In genomic region chr10:31709028-31709427, GRCh38 we compare ENCODE assay signal across 10 cellular contexts.
DNase-seq lines count a peak whose midpoint lies in the region; ATAC-seq, FAIRE-seq and TF ChIP-seq lines count a peak whose summit lies in the region.
"Had no signal": no experiment of that assay in that cellular context is flagged by ENCODE, and none has a peak within 500 bp of the region (broad histone marks: within the 10 kb centered on the region; RNA-seq: fewer than 3 reads in every experiment).

No MANE protein-coding gene starts in this region.

- H3K4me1 Mint-ChIP-seq in activated CD8-positive, alpha-beta T cell treated with anti-CD3 and anti-CD28 coated beads for 36 hours (ENCODE audit: low read depth): peaks cover 19% of the 10 kb centered on the region
- peaks cover 24% of the 10 kb centered on the region for H3K4me1 Mint-ChIP-seq in activated CD8-positive, alpha-beta T cell treated with anti-CD3 and anti-CD28 coated beads, Interleukin-2, amount 10 ng/mL, durations not matched to agents 7 days and 5 days (ENCODE audit: low read depth)
- H3K4me1 Mint-ChIP-seq in stimulated activated effector memory CD8-positive, alpha-beta T cell treated with anti-CD3 and anti-CD28 coated beads, Interleukin-12 subunit alpha, Interleukin-12 subunit beta, amount 100 ng/mL, for 72 hours: peaks cover 36% of the 10 kb centered on the region

- no peak for FAIRE-seq in HepG2 (lab: Jason Lieb, UNC)

- TF ChIP-seq EP300 in HepG2 (IDR thresholded peaks at IDR 0.05; ENCODE audit: low read depth in 2 of 2, low read length in 2 of 2) (no peak), HepG2 (CRISPR knock-in tag; IDR thresholded peaks at IDR 0.05; ENCODE audit: borderline replicate concordance) (no peak)

- peaks cover 5% of the 10 kb centered on the region for H3K36me3 Mint-ChIP-seq in activated CD8-positive, alpha-beta T cell treated with anti-CD3 and anti-CD28 coated beads for 36 hours (ENCODE audit: low read depth)
- H3K36me3 Mint-ChIP-seq in activated CD8-positive, alpha-beta T cell treated with anti-CD3 and anti-CD28 coated beads, Interleukin-2, amount 10 ng/mL, durations not matched to agents 7 days and 5 days (ENCODE audit: low read depth): peaks cover 4% of the 10 kb centered on the region
- H3K36me3 Mint-ChIP-seq in stimulated activated effector memory CD8-positive, alpha-beta T cell treated with anti-CD3 and anti-CD28 coated beads, Interleukin-12 subunit alpha, Interleukin-12 subunit beta, amount 100 ng/mL, for 72 hours: no peaks in the 10 kb centered on the region

- TF ChIP-seq RAD21 in HepG2 (CRISPR knock-in tag; IDR thresholded peaks at IDR 0.05): no peak

- POLR2A ChIA-PET in activated CD8-positive, alpha-beta T cell treated with anti-CD3 and anti-CD28 coated beads for 36 hours (lab: Charles Lee): no interaction called here
- POLR2A ChIA-PET in activated CD8-positive, alpha-beta T cell treated with anti-CD3 and anti-CD28 coated beads, Interleukin-2, amount 10 ng/mL, durations not matched to agents 7 days and 5 days (lab: Charles Lee): no interaction called here
- POLR2A ChIA-PET in HepG2 (lab: Yijun Ruan, JAX): no interaction called here

- H3K9ac ChIP-seq in HepG2 (ENCODE audit: insufficient read depth, low read depth, low read length): no peak overlapping the region

- no peak for DNase-seq in activated CD8-positive, alpha-beta T cell treated with anti-CD3 and anti-CD28 coated beads for 36 hours
- DNase-seq in activated CD8-positive, alpha-beta T cell treated with anti-CD3 and anti-CD28 coated beads, Interleukin-2, amount 10 ng/mL, durations not matched to agents 7 days and 5 days: no peak
- DNase-seq in adrenal gland (no peak), HepG2 (ENCODE audit: low spot score) (no peak), substantia nigra (lab: John Stamatoyannopoulos, UW) (no peak), nucleus accumbens (lab: John Stamatoyannopoulos, UW) (no peak), activated gamma-delta T cell (lab: John Stamatoyannopoulos, UW) (no peak)
- DNase-seq in stimulated activated effector memory CD8-positive, alpha-beta T cell treated with anti-CD3 and anti-CD28 coated beads, Interleukin-12 subunit alpha, Interleukin-12 subunit beta, amount 100 ng/mL, for 72 hours (ENCODE audit: low spot score in 2 of 2): no peak
- DNase-seq: activated CD4-positive, alpha-beta T cell treated with anti-CD3 and anti-CD28 coated beads for 1 hour had no signal

- H3K9me3 ChIP-seq in adrenal gland (replicated peaks in 1 of 3) (peaks cover 0 to 14% (median 0%) of the 10 kb centered on the region in 3 donors), HepG2 (ENCODE audit: low read length) (peaks cover 6% of the 10 kb centered on the region; the same call in 1 of the 2 replicates)

- no peaks in the 10 kb centered on the region for H4K20me1 ChIP-seq in HepG2 (ENCODE audit: insufficient read depth, low read length)

- H3K4me3 ChIP-seq in adrenal gland: no peak overlapping the region
- H3K4me3 ChIP-seq in HepG2 (replicated peaks in 1 of 3; ENCODE audit: insufficient read depth in 1 of 3, low read depth in 2 of 3, low read length in 3 of 3): no peak overlapping the region

- no peaks in the 10 kb centered on the region for H3K79me2 ChIP-seq in HepG2 (ENCODE audit: insufficient read depth, low read length)

- TF ChIP-seq CTCF in activated CD8-positive, alpha-beta T cell treated with anti-CD3 and anti-CD28 coated beads for 36 hours (IDR thresholded peaks at IDR 0.05): no peak
- TF ChIP-seq CTCF in adrenal gland (IDR thresholded peaks at IDR 0.05): peak in 5 of 6 experiments; percentile 6 to 44 (median 42)
- no peak for TF ChIP-seq CTCF in HepG2 (CRISPR knock-in tag; IDR thresholded peaks at IDR 0.05)

- peaks cover 13 to 38% of the 10 kb centered on the region in 2 donors for H3K4me1 ChIP-seq in adrenal gland (replicated peaks in 1 of 2)
- peaks cover 9% of the 10 kb centered on the region; the same call in 1 of the 2 replicates for H3K4me1 ChIP-seq in HepG2 (ENCODE audit: insufficient read depth, low read length)

- CTCF ChIA-PET in activated CD8-positive, alpha-beta T cell treated with anti-CD3 and anti-CD28 coated beads for 36 hours (lab: Charles Lee): interaction anchor here (1.0 to 3.6 kb wide), 3 partner anchors 59 to 64 kb away, joined by 3 to 13 read pairs (median 3); no protein-coding TSS in a partner anchor
- CTCF ChIA-PET in activated CD8-positive, alpha-beta T cell treated with anti-CD3 and anti-CD28 coated beads, Interleukin-2, amount 10 ng/mL, durations not matched to agents 7 days and 5 days (lab: Charles Lee): interaction anchor here (1.5 kb wide), 1 partner anchor 99 kb away, joined by 6 read pairs; no protein-coding TSS in a partner anchor
- CTCF ChIA-PET in HepG2 (lab: Yijun Ruan, JAX; ENCODE audit: low intra/inter-chr PET ratio, low total read pairs): interaction anchor here (1.8 kb wide), 1 partner anchor 61 kb away, joined by 9 read pairs; no protein-coding TSS in a partner anchor

- intact Hi-C loops in activated CD8-positive, alpha-beta T cell treated with anti-CD3 and anti-CD28 coated beads for 36 hours (cut with micrococcal nuclease): loop anchor here (5.0 kb wide), 1 partner anchor 38 kb away; no protein-coding TSS in a partner anchor
- intact Hi-C loops in adrenal gland (cut with DNase I) (loop anchor here in 1 of 2 donors (10.0 kb wide), 1 partner anchor 66 kb away; no protein-coding TSS in a partner anchor), HepG2 (cut with micrococcal nuclease; ENCODE audit: unreplicated experiment) (loop anchor here (5.0 kb wide), 1 partner anchor 63 kb away; no protein-coding TSS in a partner anchor)

- no peaks in the 10 kb centered on the region for H3K27me3 ChIP-seq in adrenal gland
- H3K27me3 ChIP-seq in HepG2 (ENCODE audit: control insufficient read depth in 1 of 2, insufficient read depth in 2 of 2, low read length in 2 of 2): no peaks in the 10 kb centered on the region

- peak overlapping the region in 2 of 5 donors; percentile 84 to 91 for H3K27ac ChIP-seq in adrenal gland
- no peak overlapping the region for H3K27ac ChIP-seq in HepG2 (ENCODE audit: extremely low read length, insufficient read depth, low read length)
- H3K27ac ChIP-seq in substantia nigra (ENCODE audit: low read depth, low read length, poor library complexity, severe bottlenecking): peak overlapping the region; percentile 74

- H3K27ac Mint-ChIP-seq in activated CD8-positive, alpha-beta T cell treated with anti-CD3 and anti-CD28 coated beads for 36 hours: peak overlapping the region; percentile 44
- no peak overlapping the region for H3K27ac Mint-ChIP-seq in activated CD8-positive, alpha-beta T cell treated with anti-CD3 and anti-CD28 coated beads, Interleukin-2, amount 10 ng/mL, durations not matched to agents 7 days and 5 days
- H3K27ac Mint-ChIP-seq in stimulated activated effector memory CD8-positive, alpha-beta T cell treated with anti-CD3 and anti-CD28 coated beads, Interleukin-12 subunit alpha, Interleukin-12 subunit beta, amount 100 ng/mL, for 72 hours: no peak overlapping the region

- no peak overlapping the region for H3K4me2 ChIP-seq in HepG2 (ENCODE audit: low read depth, low read length)

- in situ Hi-C loops in HepG2 (cut with HindIII; ENCODE audit: extremely low pct_ligation_motif_present, low pct_unique_long_range_greater_than_20kb): no loop called here

- no peak overlapping the region for H2AFZ ChIP-seq in HepG2 (ENCODE audit: low read length)

- no TSS peak for BruUV-seq in HepG2 (replicated peaks; lab: Mats Ljungman, UMichigan)

- no peak for ATAC-seq in activated CD8-positive, alpha-beta T cell treated with anti-CD3 and anti-CD28 coated beads for 36 hours
- no peak for ATAC-seq in activated CD8-positive, alpha-beta T cell treated with anti-CD3 and anti-CD28 coated beads, Interleukin-2, amount 10 ng/mL, durations not matched to agents 7 days and 5 days
- ATAC-seq in HepG2: no peak
- ATAC-seq in stimulated activated effector memory CD8-positive, alpha-beta T cell treated with anti-CD3 and anti-CD28 coated beads, Interleukin-12 subunit alpha, Interleukin-12 subunit beta, amount 100 ng/mL, for 72 hours: no peak

- WGBS in adrenal gland, 4 donors: 21 to 31% (median 28%) methylated on average over 3 of the region's 3 CpGs
- 2% methylated on average over 3 of the region's 3 CpGs for WGBS in HepG2 (ENCODE audit: low lambda C conversion rate)

- H3K36me3 ChIP-seq in adrenal gland (replicated peaks in 1 of 2) (no peaks in the 10 kb centered on the region), HepG2 (replicated peaks in 1 of 2; ENCODE audit: control insufficient read depth in 1 of 2, insufficient read depth in 2 of 2, low read length in 2 of 2) (no peaks in the 10 kb centered on the region)
- H3K36me3 ChIP-seq: thoracic aorta had no signal

- no peak overlapping the region for H3K4me3 Mint-ChIP-seq in activated CD8-positive, alpha-beta T cell treated with anti-CD3 and anti-CD28 coated beads for 36 hours
- H3K4me3 Mint-ChIP-seq in activated CD8-positive, alpha-beta T cell treated with anti-CD3 and anti-CD28 coated beads, Interleukin-2, amount 10 ng/mL, durations not matched to agents 7 days and 5 days: no peak overlapping the region
- no peak overlapping the region for H3K4me3 Mint-ChIP-seq in stimulated activated effector memory CD8-positive, alpha-beta T cell treated with anti-CD3 and anti-CD28 coated beads, Interleukin-12 subunit alpha, Interleukin-12 subunit beta, amount 100 ng/mL, for 72 hours

- H3K27me3 Mint-ChIP-seq in activated CD8-positive, alpha-beta T cell treated with anti-CD3 and anti-CD28 coated beads for 36 hours: no peaks in the 10 kb centered on the region
- H3K27me3 Mint-ChIP-seq in activated CD8-positive, alpha-beta T cell treated with anti-CD3 and anti-CD28 coated beads, Interleukin-2, amount 10 ng/mL, durations not matched to agents 7 days and 5 days (ENCODE audit: low read depth): no peaks in the 10 kb centered on the region

- H3K9me3 Mint-ChIP-seq in activated CD8-positive, alpha-beta T cell treated with anti-CD3 and anti-CD28 coated beads for 36 hours: peaks cover 20% of the 10 kb centered on the region
- H3K9me3 Mint-ChIP-seq in activated CD8-positive, alpha-beta T cell treated with anti-CD3 and anti-CD28 coated beads, Interleukin-2, amount 10 ng/mL, durations not matched to agents 7 days and 5 days (ENCODE audit: insufficient read depth): peaks cover 31% of the 10 kb centered on the region
- peaks cover 18% of the 10 kb centered on the region for H3K9me3 Mint-ChIP-seq in stimulated activated effector memory CD8-positive, alpha-beta T cell treated with anti-CD3 and anti-CD28 coated beads, Interleukin-12 subunit alpha, Interleukin-12 subunit beta, amount 100 ng/mL, for 72 hours

- TF ChIP-seq POLR2A in adrenal gland (IDR thresholded peaks at IDR 0.05) (no peak), HepG2 (IDR thresholded peaks at IDR 0.05; ENCODE audit: insufficient read depth in 1 of 2, low read depth in 2 of 2, low read length in 2 of 2) (no peak)

TF ChIP-seq in HepG2, 621 proteins besides CTCF, POLR2A, EP300 and RAD21 (continues in another document):
- TF ChIP-seq STAG1 (CRISPR knock-in tag; IDR thresholded peaks at IDR 0.05) (peak; percentile 45), RFX5 (IDR thresholded peaks at IDR 0.05; ENCODE audit: low read depth, low read length) (no peak), MYNN (CRISPR knock-in tag; IDR thresholded peaks at IDR 0.05; ENCODE audit: low read depth) (no peak), ZSCAN30 (CRISPR knock-in tag; IDR thresholded peaks at IDR 0.05) (no peak)

Comparison
In these comparisons a context has a peak if more than half of its experiments do, and no peak if none do; other contexts are left out.
1. CTCF ChIP-seq: peak in adrenal gland (5 of 6); none in activated CD8-positive, alpha-beta T cell treated with anti-CD3 and anti-CD28 coated beads for 36 hours (single experiment) and HepG2 (single experiment).